In the genomic region with DNA sequence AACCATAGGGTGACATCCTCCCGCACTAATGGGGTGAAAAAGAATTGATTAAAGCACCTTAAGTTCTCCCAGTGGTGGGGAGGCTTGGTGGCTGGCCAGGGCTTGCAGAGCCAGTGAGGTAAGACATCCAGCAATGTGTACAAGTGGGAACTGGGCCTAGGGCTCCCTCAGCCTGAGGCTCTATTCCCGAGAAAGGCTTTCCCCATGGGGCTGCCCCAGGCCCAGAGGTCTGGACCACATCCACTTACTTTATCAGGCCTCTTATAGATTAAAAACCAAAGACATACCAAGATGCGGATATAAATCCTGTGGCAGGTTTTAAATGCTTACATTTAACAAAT, we compare ENCODE assay signal across 1 cellular context.
TF ChIP-seq lines count a peak whose summit lies in the region.

No MANE protein-coding gene starts in this region.

TF ChIP-seq in K562, 482 proteins besides CTCF, POLR2A, EP300 and RAD21:
- TF ChIP-seq FOSL1 (tag; conservative IDR thresholded peaks at IDR 0.05) (peak; percentile 40; the same call in 1 of the 2 replicates), POU5F1 (IDR thresholded peaks at IDR 0.05; ENCODE audit: borderline replicate concordance, low read depth, low read length, partially characterized antibody) (no peak), ZFX (CRISPR knock-in tag; IDR thresholded peaks at IDR 0.05) (peak; percentile 52; the same call in 1 of the 2 replicates), ZNF263 (CRISPR knock-in tag; IDR thresholded peaks at IDR 0.05; ENCODE audit: borderline replicate concordance) (0 out of 2 replicates have a peak, but pooled peaks have one; percentile 1), NR4A1 (CRISPR knock-in tag; IDR thresholded peaks at IDR 0.05) (no peak), NR4A1 (tag; IDR thresholded peaks at IDR 0.05) (peak; percentile 31), ZNF12 (CRISPR knock-in tag; IDR thresholded peaks at IDR 0.05) (0 out of 2 replicates have a peak, but pooled peaks have one; percentile 32)
- TF ChIP-seq, protein P1, sequence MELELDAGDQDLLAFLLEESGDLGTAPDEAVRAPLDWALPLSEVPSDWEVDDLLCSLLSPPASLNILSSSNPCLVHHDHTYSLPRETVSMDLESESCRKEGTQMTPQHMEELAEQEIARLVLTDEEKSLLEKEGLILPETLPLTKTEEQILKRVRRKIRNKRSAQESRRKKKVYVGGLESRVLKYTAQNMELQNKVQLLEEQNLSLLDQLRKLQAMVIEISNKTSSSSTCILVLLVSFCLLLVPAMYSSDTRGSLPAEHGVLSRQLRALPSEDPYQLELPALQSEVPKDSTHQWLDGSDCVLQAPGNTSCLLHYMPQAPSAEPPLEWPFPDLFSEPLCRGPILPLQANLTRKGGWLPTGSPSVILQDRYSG (tag; conservative IDR thresholded peaks at IDR 0.05; ENCODE audit: low read depth), result peak; percentile 32; the same call in 1 of the 2 replicates
- TF ChIP-seq, protein P2, sequence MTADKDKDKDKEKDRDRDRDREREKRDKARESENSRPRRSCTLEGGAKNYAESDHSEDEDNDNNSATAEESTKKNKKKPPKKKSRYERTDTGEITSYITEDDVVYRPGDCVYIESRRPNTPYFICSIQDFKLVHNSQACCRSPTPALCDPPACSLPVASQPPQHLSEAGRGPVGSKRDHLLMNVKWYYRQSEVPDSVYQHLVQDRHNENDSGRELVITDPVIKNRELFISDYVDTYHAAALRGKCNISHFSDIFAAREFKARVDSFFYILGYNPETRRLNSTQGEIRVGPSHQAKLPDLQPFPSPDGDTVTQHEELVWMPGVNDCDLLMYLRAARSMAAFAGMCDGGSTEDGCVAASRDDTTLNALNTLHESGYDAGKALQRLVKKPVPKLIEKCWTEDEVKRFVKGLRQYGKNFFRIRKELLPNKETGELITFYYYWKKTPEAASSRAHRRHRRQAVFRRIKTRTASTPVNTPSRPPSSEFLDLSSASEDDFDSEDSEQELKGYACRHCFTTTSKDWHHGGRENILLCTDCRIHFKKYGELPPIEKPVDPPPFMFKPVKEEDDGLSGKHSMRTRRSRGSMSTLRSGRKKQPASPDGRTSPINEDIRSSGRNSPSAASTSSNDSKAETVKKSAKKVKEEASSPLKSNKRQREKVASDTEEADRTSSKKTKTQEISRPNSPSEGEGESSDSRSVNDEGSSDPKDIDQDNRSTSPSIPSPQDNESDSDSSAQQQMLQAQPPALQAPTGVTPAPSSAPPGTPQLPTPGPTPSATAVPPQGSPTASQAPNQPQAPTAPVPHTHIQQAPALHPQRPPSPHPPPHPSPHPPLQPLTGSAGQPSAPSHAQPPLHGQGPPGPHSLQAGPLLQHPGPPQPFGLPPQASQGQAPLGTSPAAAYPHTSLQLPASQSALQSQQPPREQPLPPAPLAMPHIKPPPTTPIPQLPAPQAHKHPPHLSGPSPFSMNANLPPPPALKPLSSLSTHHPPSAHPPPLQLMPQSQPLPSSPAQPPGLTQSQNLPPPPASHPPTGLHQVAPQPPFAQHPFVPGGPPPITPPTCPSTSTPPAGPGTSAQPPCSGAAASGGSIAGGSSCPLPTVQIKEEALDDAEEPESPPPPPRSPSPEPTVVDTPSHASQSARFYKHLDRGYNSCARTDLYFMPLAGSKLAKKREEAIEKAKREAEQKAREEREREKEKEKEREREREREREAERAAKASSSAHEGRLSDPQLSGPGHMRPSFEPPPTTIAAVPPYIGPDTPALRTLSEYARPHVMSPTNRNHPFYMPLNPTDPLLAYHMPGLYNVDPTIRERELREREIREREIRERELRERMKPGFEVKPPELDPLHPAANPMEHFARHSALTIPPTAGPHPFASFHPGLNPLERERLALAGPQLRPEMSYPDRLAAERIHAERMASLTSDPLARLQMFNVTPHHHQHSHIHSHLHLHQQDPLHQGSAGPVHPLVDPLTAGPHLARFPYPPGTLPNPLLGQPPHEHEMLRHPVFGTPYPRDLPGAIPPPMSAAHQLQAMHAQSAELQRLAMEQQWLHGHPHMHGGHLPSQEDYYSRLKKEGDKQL (CRISPR knock-in tag; IDR thresholded peaks at IDR 0.05; ENCODE audit: borderline replicate concordance), result no peak
